ENCODE assay signal across 32 cellular contexts in genomic region chrX:17062065-17062464, GRCh38.
"Had no signal": no experiment of that assay in that cellular context is flagged by ENCODE, and none has a peak within 500 bp of the region (broad histone marks: within the 10 kb centered on the region; RNA-seq: fewer than 3 reads in every experiment).

No MANE protein-coding gene starts in this region.

- DNase-seq: Karpas-422, NCI-H1048, NCI-H1092 treated with DMSO at 0.1 percent for 48 hours, NCI-H1105 treated with DMSO at 0.1 percent for 48 hours, NCI-H1417, NCI-H1436, NCI-H146, NCI-H1694, NCI-H187, NCI-H1930, NCI-H2029 treated with DMSO at 0.1 percent for 48 hours, NCI-H2081 treated with DMSO at 0.1 percent for 48 hours, NCI-H2107, NCI-H2171, NCI-H226, NCI-H446 treated with DMSO at 0.1 percent for 48 hours, NCI-H510A, NCI-H524, NCI-H526, NCI-H69, NCI-H748 treated with DMSO at 0.1 percent for 48 hours, OCI-M1, PC-3, Peyer's patch, SHP77, SIG-M5, SJCRH30, T-cell had no signal

- H3K36me3 ChIP-seq: Peyer's patch, SJCRH30 had no signal

- H3K4me1 ChIP-seq: Peyer's patch had no signal

- H3K4me3 ChIP-seq: Peyer's patch, SJCRH30, SK-N-MC had no signal

- H3K4me1 Mint-ChIP-seq: T-cell had no signal

- H3K4me3 Mint-ChIP-seq: T-cell had no signal

- H3K9me3 Mint-ChIP-seq: T-cell had no signal

- H3K27me3 ChIP-seq: Peyer's patch, SJCRH30 had no signal

- H3K27ac ChIP-seq: Peyer's patch, RWPE1, SJCRH30, SK-N-MC had no signal

- H3K36me3 Mint-ChIP-seq: T-cell had no signal

- ATAC-seq: PC-3, Right ventricle myocardium inferior, SK-N-SH treated with all-trans-retinoic acid at 6 μM for 48 hours, T-cell had no signal

- H3K27ac Mint-ChIP-seq: T-cell had no signal

- H3K9me3 ChIP-seq: Peyer's patch, SJCRH30 had no signal
